11 cellular contexts compared by ENCODE assay signal in genomic region chr9:14238044-14238443, GRCh38.
DNase-seq lines count a peak whose midpoint lies in the region; ATAC-seq and TF ChIP-seq lines count a peak whose summit lies in the region.
"Had no signal": no experiment of that assay in that cellular context is flagged by ENCODE, and none has a peak within 500 bp of the region (broad histone marks: within the 10 kb centered on the region; RNA-seq: fewer than 3 reads in every experiment).

No MANE protein-coding gene starts in this region.

- no peaks in the 10 kb centered on the region for H3K79me1 ChIP-seq in H9 (ENCODE audit: insufficient read depth, low read depth, low read length, poor library complexity, severe bottlenecking)

- no peak overlapping the region for H2BK12ac ChIP-seq in H9 (ENCODE audit: insufficient read length, low read depth, low read length)

- H3T11ph ChIP-seq in H9 (ENCODE audit: low read length) = no peak overlapping the region

- no peak overlapping the region for H2BK120ac ChIP-seq in H9 (ENCODE audit: low read depth, low read length, poor library complexity, severe bottlenecking)

- peak overlapping the region; percentile 50 for H3K18ac ChIP-seq in H9 (ENCODE audit: insufficient read length, low read depth, low read length)

- DNase-seq in H9 (peak; percentile 41), SW480 (ENCODE audit: low spot score) (peak; percentile 19), right atrium auricular region (ENCODE audit: low spot score) (no peak), vagina (ENCODE audit: extremely low spot score in 2 of 2) (no peak)
- DNase-seq in central memory CD4-positive, alpha-beta T cell = no peak
- DNase-seq in stimulated activated CD4-positive, alpha-beta T cell treated with anti-CD3 and anti-CD28 coated beads, Interleukin-4, amount 100 ng/mL, for 1 hour = no peak
- DNase-seq: body of pancreas; CD8-positive, alpha-beta T cell; posterior cingulate gyrus had no signal

- no peak overlapping the region for H4K5ac ChIP-seq in H9 (ENCODE audit: insufficient read length, low read depth, low read length)

- H4K20me1 ChIP-seq in H9 (ENCODE audit: control insufficient read depth, insufficient read depth, insufficient read length) = no peaks in the 10 kb centered on the region

- peak overlapping the region; percentile 69 for H4K91ac ChIP-seq in H9 (ENCODE audit: insufficient read length, low read depth, low read length)

- H3K36me3 ChIP-seq in right atrium auricular region (no peaks in the 10 kb centered on the region), rectal smooth muscle tissue (ENCODE audit: control insufficient read depth, insufficient read depth, low read length) (no peaks in the 10 kb centered on the region), vagina (no peaks in the 10 kb centered on the region)

- H4K8ac ChIP-seq in H9 (replicated peaks; ENCODE audit: insufficient read length, low read depth, low read length) = no peak overlapping the region

- H3K9ac ChIP-seq in H9 (ENCODE audit: extremely low read depth, insufficient read length, low read length) (no peak overlapping the region), rectal smooth muscle tissue (ENCODE audit: low read length) (no peak overlapping the region)

- H3K9me3 ChIP-seq in H9 (ENCODE audit: control insufficient read depth, low read depth, low read length) = no peaks in the 10 kb centered on the region
- no peaks in the 10 kb centered on the region for H3K9me3 ChIP-seq in right atrium auricular region
- H3K9me3 ChIP-seq in vagina = no peaks in the 10 kb centered on the region
- H3K9me3 ChIP-seq: body of pancreas had no signal

- H3K23ac ChIP-seq in H9 (ENCODE audit: insufficient read length, low read depth, low read length) = no peak overlapping the region

- peaks cover 27 to 55% of the 10 kb centered on the region in 2 experiments for H3K4me1 Mint-ChIP-seq in H9

- H3K27ac ChIP-seq in H9 (ENCODE audit: insufficient read length, low read depth, low read length) = peak overlapping the region; percentile 88
- peak overlapping the region; percentile 26 to 49 for H3K27ac ChIP-seq in right atrium auricular region
- H3K27ac ChIP-seq in rectal smooth muscle tissue (ENCODE audit: low read depth, low read length) = peak overlapping the region; percentile 8
- no peak overlapping the region for H3K27ac ChIP-seq in vagina

- TF ChIP-seq POLR2A in vagina (IDR thresholded peaks at IDR 0.05) = no peak

- peak overlapping the region; percentile 46 for H2BK5ac ChIP-seq in H9 (ENCODE audit: insufficient read length, low read length)

- peaks cover 0 to 2% (median 0%) of the 10 kb centered on the region in 3 experiments; a peak in 1 of 7 replicates for H3K36me3 Mint-ChIP-seq in H9 (ENCODE audit: insufficient read depth in 1 of 3, low read depth in 3 of 3)
- H3K36me3 Mint-ChIP-seq: CD8-positive, alpha-beta T cell had no signal

- H3K27ac Mint-ChIP-seq in H9 = peak overlapping the region in 2 of 3 experiments; percentile 40 to 66; a peak in 3 of 7 replicates
- H3K27ac Mint-ChIP-seq: CD8-positive, alpha-beta T cell had no signal

- H2BK15ac ChIP-seq in H9 (ENCODE audit: low read depth, low read length) = no peak overlapping the region

- H3K4ac ChIP-seq in H9 (ENCODE audit: low read depth, low read length) = no peak overlapping the region

- no peak overlapping the region for H2AFZ ChIP-seq in H9 (ENCODE audit: low read length)

- H2AK5ac ChIP-seq in H9 (ENCODE audit: insufficient read length, low read length) = peak overlapping the region; percentile 59

- intact Hi-C loops in vagina (cut with DNase I) = no loop called here

- no peaks in the 10 kb centered on the region for H3K23me2 ChIP-seq in H9 (ENCODE audit: insufficient read length, low read depth, low read length, poor library complexity, severe bottlenecking)

- H3K4me1 ChIP-seq in H9 (ENCODE audit: insufficient read depth, low read length) = peaks cover 11% of the 10 kb centered on the region; the same call in 1 of the 2 replicates
- peaks cover 0 to 73% of the 10 kb centered on the region in 2 donors for H3K4me1 ChIP-seq in right atrium auricular region
- peaks cover 10% of the 10 kb centered on the region for H3K4me1 ChIP-seq in rectal smooth muscle tissue (ENCODE audit: control insufficient read depth, insufficient read depth, low read length)
- H3K4me1 ChIP-seq in vagina = peaks cover 34% of the 10 kb centered on the region

- no peaks in the 10 kb centered on the region for H3K27me3 ChIP-seq in H9 (ENCODE audit: insufficient read depth, low read length)
- no peaks in the 10 kb centered on the region for H3K27me3 ChIP-seq in right atrium auricular region
- H3K27me3 ChIP-seq in rectal smooth muscle tissue (ENCODE audit: control insufficient read depth, insufficient read depth, low read length) = no peaks in the 10 kb centered on the region
- H3K27me3 ChIP-seq in vagina = no peaks in the 10 kb centered on the region
- H3K27me3 ChIP-seq: body of pancreas had no signal

- no peak overlapping the region for H3K56ac ChIP-seq in H9 (ENCODE audit: insufficient read length, low read depth, low read length)

- H3K27me3 Mint-ChIP-seq in H9 (ENCODE audit: low read depth) = no peaks in the 10 kb centered on the region

- ATAC-seq in GM19452 (IDR thresholded peaks at IDR 0.05; ENCODE audit: unreplicated experiment) = no peak
- ATAC-seq: CD8-positive, alpha-beta T cell had no signal

- peak overlapping the region; percentile 37 for H3K4me2 ChIP-seq in H9 (ENCODE audit: insufficient read depth, insufficient read length, low read length)

- WGBS in H9 (ENCODE audit: extremely low coverage, insufficient read length, low lambda C conversion rate) = no CpG with 5 or more reads among the region's 3 CpGs

- H3K14ac ChIP-seq in H9 (ENCODE audit: insufficient read depth, low read length) = no peak overlapping the region; the same call in 1 of the 2 replicates

- no peak overlapping the region for H2BK20ac ChIP-seq in H9 (ENCODE audit: low read depth, low read length, poor library complexity, severe bottlenecking)

- no peak overlapping the region for H3K4me3 Mint-ChIP-seq in H9
- H3K4me3 Mint-ChIP-seq: CD8-positive, alpha-beta T cell had no signal

- H3K4me3 ChIP-seq in right atrium auricular region (no peak overlapping the region), rectal smooth muscle tissue (ENCODE audit: low read length) (no peak overlapping the region), vagina (no peak overlapping the region)
- H3K4me3 ChIP-seq: body of pancreas had no signal

- H3K79me2 ChIP-seq in H9 (ENCODE audit: insufficient read depth, low read length) = no peaks in the 10 kb centered on the region

- H3K9me3 Mint-ChIP-seq in H9 = no peaks in the 10 kb centered on the region
- H3K9me3 Mint-ChIP-seq: CD8-positive, alpha-beta T cell had no signal

- no peak for TF ChIP-seq CTCF in H9 (conservative IDR thresholded peaks at IDR 0.05)
- no peak for TF ChIP-seq CTCF in right atrium auricular region (IDR thresholded peaks at IDR 0.05)
- no peak for TF ChIP-seq CTCF in vagina (IDR thresholded peaks at IDR 0.05)

Comparison
In these comparisons a context has a peak if more than half of its experiments do, and no peak if none do; other contexts are left out.
1. DNase-seq: peak in H9 (single experiment) and SW480 (single experiment); none in right atrium auricular region (single experiment), central memory CD4-positive, alpha-beta T cell (single experiment), vagina (0 of 2) and stimulated activated CD4-positive, alpha-beta T cell treated with anti-CD3 and anti-CD28 coated beads, Interleukin-4, amount 100 ng/mL, for 1 hour (single experiment).